ENCODE assay signal across 15 cellular contexts in genomic region chr21:41363370-41364270, GRCh38. TPM values are rescaled to one million over a fixed set of nuclear protein-coding genes. Genes with fewer than 3 reads are reported as not detected.
DNase-seq lines count a peak whose midpoint lies in the region; ATAC-seq, FAIRE-seq and TF ChIP-seq lines count a peak whose summit lies in the region.
"Had no signal": no experiment of that assay in that cellular context is flagged by ENCODE, and none has a peak within 500 bp of the region (broad histone marks: within the 10 kb centered on the region; RNA-seq: fewer than 3 reads in every experiment).

No MANE protein-coding gene starts in this region.

- H3K27me3 ChIP-seq in CD4-positive, alpha-beta T cell (ENCODE audit: control insufficient read depth, insufficient read depth, low read length): no peaks in the 10 kb centered on the region

- intact Hi-C loops in CD4-positive, alpha-beta T cell (cut with DNase I, micrococcal nuclease): loop anchor here in 1 of 2 experiments (2.0 to 5.0 kb wide), 2 partner anchors 63 to 699 kb away; partner anchors contain the start of gene MX1

- POLR2A ChIA-PET in CD4-positive, alpha-beta T cell (lab: Charles Lee): interaction anchor here (4.2 to 4.9 kb wide), 2 partner anchors 8 to 61 kb away, joined by 71 to 76 read pairs; partner anchors contain the start of gene MX1

- peaks cover 76% of the 10 kb centered on the region for H3K4me1 Mint-ChIP-seq in CD4-positive, alpha-beta T cell (ENCODE audit: low read depth)
- H3K4me1 Mint-ChIP-seq in activated naive CD8-positive, alpha-beta T cell treated with anti-CD3 and anti-CD28 coated beads, Interleukin-2, amount 50 U/mL, for 24 hours: peaks cover 69% of the 10 kb centered on the region
- peaks cover 22 to 32% of the 10 kb centered on the region in 2 donors for H3K4me1 Mint-ChIP-seq in natural killer cell treated with Interleukin-12 subunit alpha and Interleukin-12 subunit beta and Interleukin-15 and Interleukin-18, amount 100 ng/mL, for 72 hours (ENCODE audit: low read depth in 2 of 2)

- no peaks in the 10 kb centered on the region for H3K9me3 Mint-ChIP-seq in CD4-positive, alpha-beta T cell
- no peaks in the 10 kb centered on the region for H3K9me3 Mint-ChIP-seq in activated naive CD8-positive, alpha-beta T cell treated with anti-CD3 and anti-CD28 coated beads, Interleukin-2, amount 50 U/mL, for 24 hours
- H3K9me3 Mint-ChIP-seq in natural killer cell treated with Interleukin-12 subunit alpha and Interleukin-12 subunit beta and Interleukin-15 and Interleukin-18, amount 100 ng/mL, for 72 hours: no peaks in the 10 kb centered on the region

- ATAC-seq in CD4-positive, alpha-beta T cell (ENCODE audit: poor library complexity): no peak
- ATAC-seq in activated naive CD8-positive, alpha-beta T cell treated with anti-CD3 and anti-CD28 coated beads, Interleukin-2, amount 50 U/mL, for 24 hours: no peak
- ATAC-seq in natural killer cell treated with Interleukin-12 subunit alpha and Interleukin-12 subunit beta and Interleukin-15 and Interleukin-18, amount 100 ng/mL, for 72 hours: no peak
- ATAC-seq in HG02798 (IDR thresholded peaks at IDR 0.05; ENCODE audit: poor library complexity, unreplicated experiment) (no peak), HG02642 (IDR thresholded peaks at IDR 0.05; ENCODE audit: poor library complexity, unreplicated experiment) (no peak)

- no peak for TF ChIP-seq CTCF in CD4-positive, alpha-beta T cell (IDR thresholded peaks at IDR 0.05)

- TF ChIP-seq POLR2A in GM12891 (IDR thresholded peaks at IDR 0.05; ENCODE audit: low read depth, low read length): no peak

- H3K9me3 ChIP-seq in CD4-positive, alpha-beta T cell (ENCODE audit: control insufficient read depth, low read length): no peaks in the 10 kb centered on the region

- peak overlapping the region; percentile 93 for H3K4me3 Mint-ChIP-seq in CD4-positive, alpha-beta T cell
- H3K4me3 Mint-ChIP-seq in activated naive CD8-positive, alpha-beta T cell treated with anti-CD3 and anti-CD28 coated beads, Interleukin-2, amount 50 U/mL, for 24 hours: peak overlapping the region; percentile 81
- H3K4me3 Mint-ChIP-seq in natural killer cell treated with Interleukin-12 subunit alpha and Interleukin-12 subunit beta and Interleukin-15 and Interleukin-18, amount 100 ng/mL, for 72 hours: peak overlapping the region; percentile 94

- peak overlapping the region; percentile 98 for H3K27ac Mint-ChIP-seq in CD4-positive, alpha-beta T cell
- peak overlapping the region; percentile 94 for H3K27ac Mint-ChIP-seq in activated naive CD8-positive, alpha-beta T cell treated with anti-CD3 and anti-CD28 coated beads, Interleukin-2, amount 50 U/mL, for 24 hours
- peak overlapping the region; percentile 93 to 98 for H3K27ac Mint-ChIP-seq in natural killer cell treated with Interleukin-12 subunit alpha and Interleukin-12 subunit beta and Interleukin-15 and Interleukin-18, amount 100 ng/mL, for 72 hours

- H3K36me3 Mint-ChIP-seq in CD4-positive, alpha-beta T cell (ENCODE audit: low read depth): peaks cover 62% of the 10 kb centered on the region
- peaks cover 6% of the 10 kb centered on the region for H3K36me3 Mint-ChIP-seq in activated naive CD8-positive, alpha-beta T cell treated with anti-CD3 and anti-CD28 coated beads, Interleukin-2, amount 50 U/mL, for 24 hours (ENCODE audit: low read depth)
- H3K36me3 Mint-ChIP-seq in natural killer cell treated with Interleukin-12 subunit alpha and Interleukin-12 subunit beta and Interleukin-15 and Interleukin-18, amount 100 ng/mL, for 72 hours: no peaks in the 10 kb centered on the region

- peak overlapping the region; percentile 95 for H3K27ac ChIP-seq in CD4-positive, alpha-beta T cell (ENCODE audit: low read depth, low read length)
- H3K27ac ChIP-seq: PC-9 had no signal

- FAIRE-seq in GM12891 (lab: Jason Lieb, UNC): peak; percentile 43

- no peaks in the 10 kb centered on the region for H3K27me3 Mint-ChIP-seq in CD4-positive, alpha-beta T cell
- no peaks in the 10 kb centered on the region for H3K27me3 Mint-ChIP-seq in activated naive CD8-positive, alpha-beta T cell treated with anti-CD3 and anti-CD28 coated beads, Interleukin-2, amount 50 U/mL, for 24 hours
- no peaks in the 10 kb centered on the region for H3K27me3 Mint-ChIP-seq in natural killer cell treated with Interleukin-12 subunit alpha and Interleukin-12 subunit beta and Interleukin-15 and Interleukin-18, amount 100 ng/mL, for 72 hours

- peak in 1 of 10 experiments; percentile 35 for DNase-seq in CD4-positive, alpha-beta T cell
- DNase-seq in GM12891 (ENCODE audit: insufficient read length, low spot score): no peak
- DNase-seq in activated naive CD8-positive, alpha-beta T cell treated with anti-CD3 and anti-CD28 coated beads, Interleukin-2, amount 50 U/mL, for 24 hours: no peak
- DNase-seq in natural killer cell treated with Interleukin-12 subunit alpha and Interleukin-12 subunit beta and Interleukin-15 and Interleukin-18, amount 100 ng/mL, for 72 hours (ENCODE audit: low spot score): no peak
- DNase-seq in activated CD4-positive, CD25-positive, alpha-beta regulatory T cell (lab: John Stamatoyannopoulos, UW): no peak
- DNase-seq: activated CD8-positive, alpha-beta memory T cell treated with anti-CD3 and anti-CD28 coated beads, Interleukin-2, amount 50 U/mL, for 48 hours; COR-L47; hippocampal formation; MM.1S; PC-9; stimulated activated naive CD4-positive, alpha-beta T cell; T1000 had no signal

- CTCF ChIA-PET in CD4-positive, alpha-beta T cell (lab: Charles Lee): no interaction called here

TF ChIP-seq in GM12891, 5 proteins besides CTCF, POLR2A, EP300 and RAD21:
- TF ChIP-seq SPI1 (IDR thresholded peaks at IDR 0.05; ENCODE audit: low read depth, low read length) (no peak), POU2F2 (IDR thresholded peaks at IDR 0.05; ENCODE audit: low read depth, low read length) (no peak), POLR2AphosphoS5 (IDR thresholded peaks at IDR 0.05; ENCODE audit: low read depth, low read length) (no peak), TAF1 (IDR thresholded peaks at IDR 0.05; ENCODE audit: low read depth, low read length) (no peak), PAX5 (IDR thresholded peaks at IDR 0.05; ENCODE audit: insufficient read depth, low read length, severe bottlenecking) (no peak)

RNA-seq across cellular contexts. Expression of gene MX2, which starts 1.8 kb away (rescaled TPM):
- total RNA-seq in CD4-positive, alpha-beta T cell: 10 to 100 TPM; 77.8 to 87.1 TPM
- 53.3 TPM for polyA plus RNA-seq in GM12891 (2012; ENCODE audit: low read depth, missing spikeins)
- 10 to 100 TPM in 1 of 2 donors, 1 to 10 TPM in 1; 7.9 to 14.1 TPM for total RNA-seq in natural killer cell treated with Interleukin-12 subunit alpha and Interleukin-12 subunit beta and Interleukin-15 and Interleukin-18, amount 100 ng/mL, for 72 hours

RNA-seq across cellular contexts. Expression of gene FAM3B, which starts 47.0 kb away (rescaled TPM):
- not detected for total RNA-seq in CD4-positive, alpha-beta T cell
- polyA plus RNA-seq in GM12891 (2012; ENCODE audit: low read depth, missing spikeins): not detected
- not detected for total RNA-seq in natural killer cell treated with Interleukin-12 subunit alpha and Interleukin-12 subunit beta and Interleukin-15 and Interleukin-18, amount 100 ng/mL, for 72 hours
- total RNA-seq: lung microvascular endothelial cell, PC-9 had no signal

Comparison
In these comparisons a context has a peak if more than half of its experiments do, and no peak if none do; other contexts are left out.
1. RNA of gene MX2, which starts 1.8 kb away (total RNA-seq): 77.8 to 87.1 TPM in CD4-positive, alpha-beta T cell; 7.9 to 14.1 TPM in natural killer cell treated with Interleukin-12 subunit alpha and Interleukin-12 subunit beta and Interleukin-15 and Interleukin-18, amount 100 ng/mL, for 72 hours; every median in the first group is over 4 times any median in the second.
2. Peak in every context shown above with its lines, with median percentiles within 50 percentile points of each other: H3K27ac Mint-ChIP-seq and H3K4me3 Mint-ChIP-seq.